In the genomic region with DNA sequence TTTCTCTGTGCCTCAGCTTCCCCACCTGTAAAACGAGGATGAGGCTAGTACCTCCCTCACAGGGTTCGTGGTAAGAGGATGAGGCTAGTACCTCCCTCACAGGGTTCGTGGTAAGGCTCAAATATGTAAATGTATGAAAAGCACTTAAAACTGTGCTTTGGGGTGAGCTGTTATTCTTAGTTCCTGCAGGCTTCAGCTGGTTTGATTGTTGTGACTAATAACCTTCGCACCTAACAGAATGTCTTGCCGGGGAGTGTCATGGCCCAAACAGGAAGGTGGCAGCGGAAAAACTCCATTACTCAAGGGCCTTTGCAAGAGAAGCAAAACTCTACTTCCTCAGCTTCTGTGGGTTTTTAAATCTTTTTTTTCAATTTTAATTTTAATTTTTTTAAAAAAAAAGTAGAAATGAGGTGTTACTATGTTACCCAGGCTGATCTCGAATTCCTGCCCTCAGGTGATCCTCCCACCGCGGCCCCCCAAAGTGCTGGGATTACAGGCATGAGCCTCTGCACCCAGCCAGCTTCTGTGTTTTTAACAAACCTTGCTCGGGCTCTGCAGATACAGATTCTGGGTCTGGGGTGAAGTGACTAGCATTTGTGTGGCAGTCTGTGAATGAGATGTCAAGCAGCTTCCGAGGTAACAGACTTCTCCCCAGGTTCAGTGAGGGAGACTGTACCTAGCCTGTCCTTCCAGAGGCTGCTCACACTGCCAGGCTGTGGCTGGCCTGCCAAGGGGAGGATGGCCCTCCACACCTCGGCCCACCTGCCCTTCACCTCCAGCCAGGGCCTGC, we compare ENCODE assay signal across 1 cellular context.
TF ChIP-seq lines count a peak whose summit lies in the region.

No MANE protein-coding gene starts in this region.

TF ChIP-seq in GM23338, 12 proteins besides CTCF, POLR2A, EP300 and RAD21:
- TF ChIP-seq, protein P1, sequence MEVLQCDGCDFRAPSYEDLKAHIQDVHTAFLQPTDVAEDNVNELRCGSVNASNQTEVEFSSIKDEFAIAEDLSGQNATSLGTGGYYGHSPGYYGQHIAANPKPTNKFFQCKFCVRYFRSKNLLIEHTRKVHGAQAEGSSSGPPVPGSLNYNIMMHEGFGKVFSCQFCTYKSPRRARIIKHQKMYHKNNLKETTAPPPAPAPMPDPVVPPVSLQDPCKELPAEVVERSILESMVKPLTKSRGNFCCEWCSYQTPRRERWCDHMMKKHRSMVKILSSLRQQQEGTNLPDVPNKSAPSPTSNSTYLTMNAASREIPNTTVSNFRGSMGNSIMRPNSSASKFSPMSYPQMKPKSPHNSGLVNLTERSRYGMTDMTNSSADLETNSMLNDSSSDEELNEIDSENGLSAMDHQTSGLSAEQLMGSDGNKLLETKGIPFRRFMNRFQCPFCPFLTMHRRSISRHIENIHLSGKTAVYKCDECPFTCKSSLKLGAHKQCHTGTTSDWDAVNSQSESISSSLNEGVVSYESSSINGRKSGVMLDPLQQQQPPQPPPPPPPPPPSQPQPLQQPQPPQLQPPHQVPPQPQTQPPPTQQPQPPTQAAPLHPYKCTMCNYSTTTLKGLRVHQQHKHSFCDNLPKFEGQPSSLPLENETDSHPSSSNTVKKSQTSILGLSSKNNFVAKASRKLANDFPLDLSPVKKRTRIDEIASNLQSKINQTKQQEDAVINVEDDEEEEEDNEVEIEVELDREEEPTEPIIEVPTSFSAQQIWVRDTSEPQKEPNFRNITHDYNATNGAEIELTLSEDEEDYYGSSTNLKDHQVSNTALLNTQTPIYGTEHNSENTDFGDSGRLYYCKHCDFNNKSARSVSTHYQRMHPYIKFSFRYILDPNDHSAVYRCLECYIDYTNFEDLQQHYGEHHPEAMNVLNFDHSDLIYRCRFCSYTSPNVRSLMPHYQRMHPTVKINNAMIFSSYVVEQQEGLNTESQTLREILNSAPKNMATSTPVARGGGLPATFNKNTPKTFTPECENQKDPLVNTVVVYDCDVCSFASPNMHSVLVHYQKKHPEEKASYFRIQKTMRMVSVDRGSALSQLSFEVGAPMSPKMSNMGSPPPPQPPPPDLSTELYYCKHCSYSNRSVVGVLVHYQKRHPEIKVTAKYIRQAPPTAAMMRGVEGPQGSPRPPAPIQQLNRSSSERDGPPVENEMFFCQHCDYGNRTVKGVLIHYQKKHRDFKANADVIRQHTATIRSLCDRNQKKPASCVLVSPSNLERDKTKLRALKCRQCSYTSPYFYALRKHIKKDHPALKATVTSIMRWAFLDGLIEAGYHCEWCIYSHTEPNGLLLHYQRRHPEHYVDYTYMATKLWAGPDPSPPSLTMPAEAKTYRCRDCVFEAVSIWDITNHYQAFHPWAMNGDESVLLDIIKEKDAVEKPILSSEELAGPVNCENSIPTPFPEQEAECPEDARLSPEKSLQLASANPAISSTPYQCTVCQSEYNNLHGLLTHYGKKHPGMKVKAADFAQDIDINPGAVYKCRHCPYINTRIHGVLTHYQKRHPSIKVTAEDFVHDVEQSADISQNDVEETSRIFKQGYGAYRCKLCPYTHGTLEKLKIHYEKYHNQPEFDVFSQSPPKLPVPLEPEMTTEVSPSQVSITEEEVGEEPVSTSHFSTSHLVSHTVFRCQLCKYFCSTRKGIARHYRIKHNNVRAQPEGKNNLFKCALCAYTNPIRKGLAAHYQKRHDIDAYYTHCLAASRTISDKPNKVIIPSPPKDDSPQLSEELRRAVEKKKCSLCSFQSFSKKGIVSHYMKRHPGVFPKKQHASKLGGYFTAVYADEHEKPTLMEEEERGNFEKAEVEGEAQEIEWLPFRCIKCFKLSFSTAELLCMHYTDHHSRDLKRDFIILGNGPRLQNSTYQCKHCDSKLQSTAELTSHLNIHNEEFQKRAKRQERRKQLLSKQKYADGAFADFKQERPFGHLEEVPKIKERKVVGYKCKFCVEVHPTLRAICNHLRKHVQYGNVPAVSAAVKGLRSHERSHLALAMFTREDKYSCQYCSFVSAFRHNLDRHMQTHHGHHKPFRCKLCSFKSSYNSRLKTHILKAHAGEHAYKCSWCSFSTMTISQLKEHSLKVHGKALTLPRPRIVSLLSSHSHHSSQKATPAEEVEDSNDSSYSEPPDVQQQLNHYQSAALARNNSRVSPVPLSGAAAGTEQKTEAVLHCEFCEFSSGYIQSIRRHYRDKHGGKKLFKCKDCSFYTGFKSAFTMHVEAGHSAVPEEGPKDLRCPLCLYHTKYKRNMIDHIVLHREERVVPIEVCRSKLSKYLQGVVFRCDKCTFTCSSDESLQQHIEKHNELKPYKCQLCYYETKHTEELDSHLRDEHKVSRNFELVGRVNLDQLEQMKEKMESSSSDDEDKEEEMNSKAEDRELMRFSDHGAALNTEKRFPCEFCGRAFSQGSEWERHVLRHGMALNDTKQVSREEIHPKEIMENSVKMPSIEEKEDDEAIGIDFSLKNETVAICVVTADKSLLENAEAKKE (CRISPR knock-in tag; IDR thresholded peaks at IDR 0.05): no peak
- TF ChIP-seq ZNF114 (CRISPR knock-in tag; IDR thresholded peaks at IDR 0.05): no peak
- no peak for TF ChIP-seq POLR2AphosphoS5 (IDR thresholded peaks at IDR 0.05; ENCODE audit: low read depth)
- no peak for TF ChIP-seq STAT1 (IDR thresholded peaks at IDR 0.05; ENCODE audit: unreplicated experiment)
- TF ChIP-seq, protein P2, sequence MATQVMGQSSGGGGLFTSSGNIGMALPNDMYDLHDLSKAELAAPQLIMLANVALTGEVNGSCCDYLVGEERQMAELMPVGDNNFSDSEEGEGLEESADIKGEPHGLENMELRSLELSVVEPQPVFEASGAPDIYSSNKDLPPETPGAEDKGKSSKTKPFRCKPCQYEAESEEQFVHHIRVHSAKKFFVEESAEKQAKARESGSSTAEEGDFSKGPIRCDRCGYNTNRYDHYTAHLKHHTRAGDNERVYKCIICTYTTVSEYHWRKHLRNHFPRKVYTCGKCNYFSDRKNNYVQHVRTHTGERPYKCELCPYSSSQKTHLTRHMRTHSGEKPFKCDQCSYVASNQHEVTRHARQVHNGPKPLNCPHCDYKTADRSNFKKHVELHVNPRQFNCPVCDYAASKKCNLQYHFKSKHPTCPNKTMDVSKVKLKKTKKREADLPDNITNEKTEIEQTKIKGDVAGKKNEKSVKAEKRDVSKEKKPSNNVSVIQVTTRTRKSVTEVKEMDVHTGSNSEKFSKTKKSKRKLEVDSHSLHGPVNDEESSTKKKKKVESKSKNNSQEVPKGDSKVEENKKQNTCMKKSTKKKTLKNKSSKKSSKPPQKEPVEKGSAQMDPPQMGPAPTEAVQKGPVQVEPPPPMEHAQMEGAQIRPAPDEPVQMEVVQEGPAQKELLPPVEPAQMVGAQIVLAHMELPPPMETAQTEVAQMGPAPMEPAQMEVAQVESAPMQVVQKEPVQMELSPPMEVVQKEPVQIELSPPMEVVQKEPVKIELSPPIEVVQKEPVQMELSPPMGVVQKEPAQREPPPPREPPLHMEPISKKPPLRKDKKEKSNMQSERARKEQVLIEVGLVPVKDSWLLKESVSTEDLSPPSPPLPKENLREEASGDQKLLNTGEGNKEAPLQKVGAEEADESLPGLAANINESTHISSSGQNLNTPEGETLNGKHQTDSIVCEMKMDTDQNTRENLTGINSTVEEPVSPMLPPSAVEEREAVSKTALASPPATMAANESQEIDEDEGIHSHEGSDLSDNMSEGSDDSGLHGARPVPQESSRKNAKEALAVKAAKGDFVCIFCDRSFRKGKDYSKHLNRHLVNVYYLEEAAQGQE (IDR thresholded peaks at IDR 0.05; ENCODE audit: unreplicated experiment): no peak
- TF ChIP-seq NANOG (IDR thresholded peaks at IDR 0.05; ENCODE audit: borderline replicate concordance): no peak
- TF ChIP-seq, protein P3, sequence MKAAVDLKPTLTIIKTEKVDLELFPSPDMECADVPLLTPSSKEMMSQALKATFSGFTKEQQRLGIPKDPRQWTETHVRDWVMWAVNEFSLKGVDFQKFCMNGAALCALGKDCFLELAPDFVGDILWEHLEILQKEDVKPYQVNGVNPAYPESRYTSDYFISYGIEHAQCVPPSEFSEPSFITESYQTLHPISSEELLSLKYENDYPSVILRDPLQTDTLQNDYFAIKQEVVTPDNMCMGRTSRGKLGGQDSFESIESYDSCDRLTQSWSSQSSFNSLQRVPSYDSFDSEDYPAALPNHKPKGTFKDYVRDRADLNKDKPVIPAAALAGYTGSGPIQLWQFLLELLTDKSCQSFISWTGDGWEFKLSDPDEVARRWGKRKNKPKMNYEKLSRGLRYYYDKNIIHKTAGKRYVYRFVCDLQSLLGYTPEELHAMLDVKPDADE (IDR thresholded peaks at IDR 0.05): no peak
- TF ChIP-seq EZH2phosphoT487 (IDR thresholded peaks at IDR 0.05; ENCODE audit: unreplicated experiment): no peak
- TF ChIP-seq EZH2 (IDR thresholded peaks at IDR 0.05; ENCODE audit: low read depth, unreplicated experiment): no peak
- TF ChIP-seq CREB1 (CRISPR knock-in tag; IDR thresholded peaks at IDR 0.05; ENCODE audit: low read depth): no peak
- no peak for TF ChIP-seq JUNB (IDR thresholded peaks at IDR 0.05; ENCODE audit: unreplicated experiment)
